Comparison of ENCODE assay signal across 9 cellular contexts in genomic region chr15:65421360-65422215, GRCh38. TPM values are rescaled to one million over a fixed set of nuclear protein-coding genes. Genes with fewer than 3 reads are reported as not detected.
A peak's percentile ranks its signal among the peaks of the same experiment; 100 is the strongest.
DNase-seq lines count a peak whose midpoint lies in the region; ATAC-seq and TF ChIP-seq lines count a peak whose summit lies in the region.
"Had no signal": no experiment of that assay in that cellular context is flagged by ENCODE, and none has a peak within 500 bp of the region (broad histone marks: within the 10 kb centered on the region; RNA-seq: fewer than 3 reads in every experiment).

No MANE protein-coding gene starts in this region.

- H3F3A ChIP-seq in PC-3 (ENCODE audit: low read length, unreplicated experiment): no peaks in the 10 kb centered on the region

- H3K9me2 ChIP-seq in PC-3 (replicated peaks; ENCODE audit: low read length): no peaks in the 10 kb centered on the region

- peak overlapping the region; percentile 95 for H3K4me2 ChIP-seq in PC-3 (ENCODE audit: low read length)

- TF ChIP-seq CTCF in PC-3 (conservative IDR thresholded peaks at IDR 0.05; ENCODE audit: low read depth, low read length): no peak
- no peak for TF ChIP-seq CTCF in transverse colon (IDR thresholded peaks at IDR 0.05)

- H3K4me3 ChIP-seq in PC-3 (ENCODE audit: low read length): peak overlapping the region; percentile 74
- no peak overlapping the region for H3K4me3 ChIP-seq in endocrine pancreas (ENCODE audit: control insufficient read depth, insufficient read depth, low read length)
- H3K4me3 ChIP-seq in mesodermal cell (ENCODE audit: extremely low read depth, insufficient read depth, low read length, poor library complexity, severe bottlenecking): peak overlapping the region; percentile 71
- peak overlapping the region; percentile 14 to 57 (median 40) for H3K4me3 ChIP-seq in transverse colon

- TSS peak; percentile 66 for BruUV-seq in PC-3 (replicated peaks; lab: Mats Ljungman, UMichigan)

- no peaks in the 10 kb centered on the region for H3K79me2 ChIP-seq in PC-3 (ENCODE audit: low read length)

- H3K9ac ChIP-seq in PC-3 (ENCODE audit: low read length) (peak overlapping the region; percentile 43), endocrine pancreas (ENCODE audit: control insufficient read depth, insufficient read depth, low read length) (peak overlapping the region; percentile 31)

- no peaks in the 10 kb centered on the region for H3K27me3 ChIP-seq in PC-3 (ENCODE audit: low read length)
- no peaks in the 10 kb centered on the region for H3K27me3 ChIP-seq in endocrine pancreas (ENCODE audit: control insufficient read depth, insufficient read depth, low read length)
- H3K27me3 ChIP-seq in transverse colon: peaks cover 57% of the 10 kb centered on the region

- ATAC-seq in PC-3 (peak; percentile 44), HG03045 (IDR thresholded peaks at IDR 0.05; ENCODE audit: unreplicated experiment) (no peak), HG02678 (IDR thresholded peaks at IDR 0.05; ENCODE audit: unreplicated experiment) (no peak)

- TF ChIP-seq EP300 in transverse colon (IDR thresholded peaks at IDR 0.05; ENCODE audit: low read depth): no peak

- CTCF ChIA-PET in PC-3 (lab: Charles Lee): no interaction called here

- TF ChIP-seq POLR2A in transverse colon (IDR thresholded peaks at IDR 0.05): no peak

- intact Hi-C loops in PC-3 (cut with micrococcal nuclease): no loop called here
- intact Hi-C loops in transverse colon (cut with DNase I; ENCODE audit: low total_unique reads): no loop called here

- H3K9me3 ChIP-seq in PC-3 (ENCODE audit: low read length): no peaks in the 10 kb centered on the region
- no peaks in the 10 kb centered on the region for H3K9me3 ChIP-seq in endocrine pancreas (ENCODE audit: control insufficient read depth, low read length)
- H3K9me3 ChIP-seq in mesodermal cell (ENCODE audit: control insufficient read depth, low read length): no peaks in the 10 kb centered on the region
- H3K9me3 ChIP-seq in transverse colon: no peaks in the 10 kb centered on the region

- WGBS in mesodermal cell (ENCODE audit: insufficient coverage in 2 of 2), 2 experiments: 0 to 1% methylated on average over 14 to 28 of the region's 39 CpGs
- WGBS in transverse colon (ENCODE audit: low coverage in 1 of 2), 2 donors: 3 to 10% methylated on average over 4 to 34 of the region's 39 CpGs

- H2AFZ ChIP-seq in PC-3 (ENCODE audit: low read length): peak overlapping the region; percentile 79

- H3K36me3 ChIP-seq in PC-3 (ENCODE audit: low read depth, low read length) (no peaks in the 10 kb centered on the region), endocrine pancreas (ENCODE audit: control insufficient read depth, insufficient read depth, low read length) (no peaks in the 10 kb centered on the region), mesodermal cell (ENCODE audit: control insufficient read depth, insufficient read depth, low read length) (no peaks in the 10 kb centered on the region), transverse colon (no peaks in the 10 kb centered on the region)

- DNase-seq in NCI-H526 (lab: John Stamatoyannopoulos, UW): peak; percentile 21 to 66
- DNase-seq in NCI-H526 treated with DMSO at 0.1 percent for 48 hours (lab: John Stamatoyannopoulos, UW): no peak
- peak; percentile 32 for DNase-seq in PC-3
- peak; percentile 19 for DNase-seq in transverse colon
- DNase-seq: DND-41 had no signal

- in situ Hi-C loops in transverse colon (cut with MboI; ENCODE audit: low pct_ligation_motif_present in 1 of 4, low pct_unique_long_range_greater_than_20kb in 1 of 4, low sequenced_read_pairs in 3 of 4): no loop called here

- POLR2A ChIA-PET in PC-3 (lab: Charles Lee; ENCODE audit: unreplicated experiment): no interaction called here

- H3K27ac ChIP-seq in PC-3 (ENCODE audit: low read length) (no peak overlapping the region), mesodermal cell (ENCODE audit: low read depth, low read length, severe bottlenecking) (peak overlapping the region; percentile 92), transverse colon (peak overlapping the region in 3 of 4 donors; percentile 8 to 18 (median 11))

- H3K4me1 ChIP-seq in PC-3 (ENCODE audit: insufficient read depth, low read length) (peaks cover 18% of the 10 kb centered on the region), endocrine pancreas (ENCODE audit: control insufficient read depth, insufficient read depth, low read length) (no peaks in the 10 kb centered on the region), mesodermal cell (ENCODE audit: control insufficient read depth, insufficient read depth, low read length, poor library complexity, severe bottlenecking) (peaks cover 24% of the 10 kb centered on the region), transverse colon (peaks cover 6 to 23% (median 20%) of the 10 kb centered on the region in 4 donors)

- H4K20me1 ChIP-seq in PC-3 (ENCODE audit: low read length): no peaks in the 10 kb centered on the region

RNA-seq across cellular contexts. Expression of gene IGDCC4, which starts 1.2 kb away (rescaled TPM):
- total RNA-seq in PC-3 (2014; rRNA removed): 0.98 and 1.6 TPM in 2 replicates
- polyA plus RNA-seq in mesodermal cell (2013, experiment 1 of 2): 11.1 TPM
- polyA plus RNA-seq in mesodermal cell (2013, experiment 2 of 2): 11.0 TPM
- under 1 TPM in 3 of 4 donors, not detected in 1; 0.16 to 0.80 (median 0.55) TPM for total RNA-seq in transverse colon

RNA-seq across cellular contexts. Expression of gene IGDCC3, which starts 43.8 kb away (rescaled TPM):
- total RNA-seq in PC-3 (2014; rRNA removed): not detected in 2 replicates
- polyA plus RNA-seq in mesodermal cell (2013, experiment 1 of 2): 113 TPM
- polyA plus RNA-seq in mesodermal cell (2013, experiment 2 of 2): 107 TPM
- total RNA-seq in transverse colon: not detected
